Comparison of ENCODE assay signal across 1 cellular context in genomic region chr20:62386383-62387218, GRCh38.
A peak's percentile ranks its signal among the peaks of the same experiment; 100 is the strongest.
TF ChIP-seq lines count a peak whose summit lies in the region.

Gene RPS21, plus strand, starts transcription at chr20:62387103. Its CDS starts 236 bp downstream, at chr20:62387339.

TF ChIP-seq in HepG2, 621 proteins besides CTCF, POLR2A, EP300 and RAD21 (continued from another document and continues in another):
- TF ChIP-seq ARID5B (CRISPR knock-in tag; IDR thresholded peaks at IDR 0.05) (peak; percentile 42), HES4 (CRISPR knock-in tag; IDR thresholded peaks at IDR 0.05; ENCODE audit: borderline replicate concordance) (peak; percentile 64; the same call in 1 of the 2 replicates), PLRG1 (conservative IDR thresholded peaks at IDR 0.05) (no peak), ZNF382 (CRISPR knock-in tag; IDR thresholded peaks at IDR 0.05; ENCODE audit: borderline replicate concordance) (no peak), ZBTB7A (CRISPR knock-in tag; IDR thresholded peaks at IDR 0.05) (peak; percentile 99), HMG20A (CRISPR knock-in tag; IDR thresholded peaks at IDR 0.05; ENCODE audit: borderline replicate concordance) (no peak), ZNF891 (CRISPR knock-in tag; IDR thresholded peaks at IDR 0.05) (peak; percentile 60; the same call in 1 of the 2 replicates), ZNF589 (CRISPR knock-in tag; conservative IDR thresholded peaks at IDR 0.05) (peak; percentile 72), AHR (CRISPR knock-in tag; IDR thresholded peaks at IDR 0.05) (no peak), HNRNPK (IDR thresholded peaks at IDR 0.05; ENCODE audit: low read depth, low read length, poor library complexity, severe bottlenecking) (peak; percentile 96), ZNF552 (CRISPR knock-in tag; IDR thresholded peaks at IDR 0.05; ENCODE audit: borderline replicate concordance) (peak; percentile 39; the same call in 1 of the 2 replicates), RARG (CRISPR knock-in tag; IDR thresholded peaks at IDR 0.05; ENCODE audit: low read depth) (peak; percentile 65; the same call in 1 of the 2 replicates), HDAC1 (CRISPR knock-in tag; IDR thresholded peaks at IDR 0.05) (peak; percentile 97), ZNF337 (CRISPR knock-in tag; IDR thresholded peaks at IDR 0.05; ENCODE audit: borderline replicate concordance, low read depth) (no peak; the same call in 1 of the 2 replicates), ZBTB21 (CRISPR knock-in tag; IDR thresholded peaks at IDR 0.05) (peak; percentile 89), MAF1 (CRISPR knock-in tag; IDR thresholded peaks at IDR 0.05; ENCODE audit: borderline replicate concordance) (peak; percentile 90), KLF15 (CRISPR knock-in tag; IDR thresholded peaks at IDR 0.05; ENCODE audit: borderline replicate concordance) (peak; percentile 83; the same call in 1 of the 2 replicates), NCOA2 (CRISPR knock-in tag; IDR thresholded peaks at IDR 0.05) (no peak; the same call in 1 of the 2 replicates), NFE2L1 (CRISPR knock-in tag; IDR thresholded peaks at IDR 0.05; ENCODE audit: borderline replicate concordance) (peak; percentile 80; the same call in 1 of the 2 replicates), SIN3B (IDR thresholded peaks at IDR 0.05; ENCODE audit: low read length) (peak; percentile 84; the same call in 1 of the 2 replicates), SPEN (CRISPR knock-in tag; IDR thresholded peaks at IDR 0.05; ENCODE audit: low read depth) (peak; percentile 100), TFDP2 (CRISPR knock-in tag; IDR thresholded peaks at IDR 0.05) (peak; percentile 88), ZNF160 (CRISPR knock-in tag; IDR thresholded peaks at IDR 0.05) (no peak; the same call in 1 of the 2 replicates), KDM1A (CRISPR knock-in tag; IDR thresholded peaks at IDR 0.05) (no peak), JARID2 (CRISPR knock-in tag; IDR thresholded peaks at IDR 0.05; ENCODE audit: insufficient replicate concordance) (no peak), PHF5A (CRISPR knock-in tag; IDR thresholded peaks at IDR 0.05; ENCODE audit: low read depth, unreplicated experiment) (peak; percentile 65), ASH2L (IDR thresholded peaks at IDR 0.05; ENCODE audit: insufficient read length, low read depth, low read length) (peak; percentile 78), NR1H2 (CRISPR knock-in tag; IDR thresholded peaks at IDR 0.05; ENCODE audit: borderline replicate concordance, low read depth) (no peak), ZBTB44 (CRISPR knock-in tag; IDR thresholded peaks at IDR 0.05) (0 out of 2 replicates have a peak, but pooled peaks have one; percentile 43), FOXA1 (IDR thresholded peaks at IDR 0.05) (no peak), FOXA1 (CRISPR knock-in tag; IDR thresholded peaks at IDR 0.05) (peak; percentile 37; the same call in 1 of the 2 replicates), FOXA3 (CRISPR knock-in tag; IDR thresholded peaks at IDR 0.05) (peak; percentile 65), ZNF567 (CRISPR knock-in tag; IDR thresholded peaks at IDR 0.05; ENCODE audit: borderline replicate concordance) (no peak; the same call in none of the 2 replicates), ZNF576 (CRISPR knock-in tag; IDR thresholded peaks at IDR 0.05) (peak; percentile 85; the same call in 1 of the 2 replicates), MIER2 (CRISPR knock-in tag; IDR thresholded peaks at IDR 0.05) (no peak), ZMYM4 (CRISPR knock-in tag; IDR thresholded peaks at IDR 0.05) (no peak), ZBTB33 (CRISPR knock-in tag; IDR thresholded peaks at IDR 0.05) (peak; percentile 59; the same call in 1 of the 2 replicates)
- TF ChIP-seq, protein P1, sequence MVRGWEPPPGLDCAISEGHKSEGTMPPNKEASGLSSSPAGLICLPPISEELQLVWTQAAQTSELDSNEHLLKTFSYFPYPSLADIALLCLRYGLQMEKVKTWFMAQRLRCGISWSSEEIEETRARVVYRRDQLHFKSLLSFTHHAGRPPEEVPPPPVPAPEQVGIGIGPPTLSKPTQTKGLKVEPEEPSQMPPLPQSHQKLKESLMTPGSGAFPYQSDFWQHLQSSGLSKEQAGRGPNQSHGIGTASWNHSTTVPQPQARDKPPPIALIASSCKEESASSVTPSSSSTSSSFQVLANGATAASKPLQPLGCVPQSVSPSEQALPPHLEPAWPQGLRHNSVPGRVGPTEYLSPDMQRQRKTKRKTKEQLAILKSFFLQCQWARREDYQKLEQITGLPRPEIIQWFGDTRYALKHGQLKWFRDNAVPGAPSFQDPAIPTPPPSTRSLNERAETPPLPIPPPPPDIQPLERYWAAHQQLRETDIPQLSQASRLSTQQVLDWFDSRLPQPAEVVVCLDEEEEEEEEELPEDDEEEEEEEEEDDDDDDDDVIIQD (CRISPR knock-in tag; IDR thresholded peaks at IDR 0.05; ENCODE audit: low read depth) = peak; percentile 18; the same call in 1 of the 2 replicates
- TF ChIP-seq, protein P2, sequence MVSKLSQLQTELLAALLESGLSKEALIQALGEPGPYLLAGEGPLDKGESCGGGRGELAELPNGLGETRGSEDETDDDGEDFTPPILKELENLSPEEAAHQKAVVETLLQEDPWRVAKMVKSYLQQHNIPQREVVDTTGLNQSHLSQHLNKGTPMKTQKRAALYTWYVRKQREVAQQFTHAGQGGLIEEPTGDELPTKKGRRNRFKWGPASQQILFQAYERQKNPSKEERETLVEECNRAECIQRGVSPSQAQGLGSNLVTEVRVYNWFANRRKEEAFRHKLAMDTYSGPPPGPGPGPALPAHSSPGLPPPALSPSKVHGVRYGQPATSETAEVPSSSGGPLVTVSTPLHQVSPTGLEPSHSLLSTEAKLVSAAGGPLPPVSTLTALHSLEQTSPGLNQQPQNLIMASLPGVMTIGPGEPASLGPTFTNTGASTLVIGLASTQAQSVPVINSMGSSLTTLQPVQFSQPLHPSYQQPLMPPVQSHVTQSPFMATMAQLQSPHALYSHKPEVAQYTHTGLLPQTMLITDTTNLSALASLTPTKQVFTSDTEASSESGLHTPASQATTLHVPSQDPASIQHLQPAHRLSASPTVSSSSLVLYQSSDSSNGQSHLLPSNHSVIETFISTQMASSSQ (IDR thresholded peaks at IDR 0.05; ENCODE audit: low read depth) = no peak
- TF ChIP-seq, protein P2 (CRISPR knock-in tag; IDR thresholded peaks at IDR 0.05; ENCODE audit: borderline replicate concordance) = peak; percentile 79
- TF ChIP-seq, protein P3, sequence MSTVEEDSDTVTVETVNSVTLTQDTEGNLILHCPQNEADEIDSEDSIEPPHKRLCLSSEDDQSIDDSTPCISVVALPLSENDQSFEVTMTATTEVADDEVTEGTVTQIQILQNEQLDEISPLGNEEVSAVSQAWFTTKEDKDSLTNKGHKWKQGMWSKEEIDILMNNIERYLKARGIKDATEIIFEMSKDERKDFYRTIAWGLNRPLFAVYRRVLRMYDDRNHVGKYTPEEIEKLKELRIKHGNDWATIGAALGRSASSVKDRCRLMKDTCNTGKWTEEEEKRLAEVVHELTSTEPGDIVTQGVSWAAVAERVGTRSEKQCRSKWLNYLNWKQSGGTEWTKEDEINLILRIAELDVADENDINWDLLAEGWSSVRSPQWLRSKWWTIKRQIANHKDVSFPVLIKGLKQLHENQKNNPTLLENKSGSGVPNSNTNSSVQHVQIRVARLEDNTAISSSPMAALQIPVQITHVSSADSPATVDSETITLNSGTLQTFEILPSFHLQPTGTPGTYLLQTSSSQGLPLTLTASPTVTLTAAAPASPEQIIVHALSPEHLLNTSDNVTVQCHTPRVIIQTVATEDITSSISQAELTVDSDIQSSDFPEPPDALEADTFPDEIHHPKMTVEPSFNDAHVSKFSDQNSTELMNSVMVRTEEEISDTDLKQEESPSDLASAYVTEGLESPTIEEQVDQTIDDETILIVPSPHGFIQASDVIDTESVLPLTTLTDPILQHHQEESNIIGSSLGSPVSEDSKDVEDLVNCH (CRISPR knock-in tag; IDR thresholded peaks at IDR 0.05) = peak; percentile 79; the same call in 1 of the 2 replicates
- TF ChIP-seq, protein P4, sequence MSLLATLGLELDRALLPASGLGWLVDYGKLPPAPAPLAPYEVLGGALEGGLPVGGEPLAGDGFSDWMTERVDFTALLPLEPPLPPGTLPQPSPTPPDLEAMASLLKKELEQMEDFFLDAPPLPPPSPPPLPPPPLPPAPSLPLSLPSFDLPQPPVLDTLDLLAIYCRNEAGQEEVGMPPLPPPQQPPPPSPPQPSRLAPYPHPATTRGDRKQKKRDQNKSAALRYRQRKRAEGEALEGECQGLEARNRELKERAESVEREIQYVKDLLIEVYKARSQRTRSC (CRISPR knock-in tag; IDR thresholded peaks at IDR 0.05; ENCODE audit: low read depth) = peak; percentile 77; the same call in 1 of the 2 replicates
